12 cellular contexts compared by ENCODE assay signal in the genomic region with DNA sequence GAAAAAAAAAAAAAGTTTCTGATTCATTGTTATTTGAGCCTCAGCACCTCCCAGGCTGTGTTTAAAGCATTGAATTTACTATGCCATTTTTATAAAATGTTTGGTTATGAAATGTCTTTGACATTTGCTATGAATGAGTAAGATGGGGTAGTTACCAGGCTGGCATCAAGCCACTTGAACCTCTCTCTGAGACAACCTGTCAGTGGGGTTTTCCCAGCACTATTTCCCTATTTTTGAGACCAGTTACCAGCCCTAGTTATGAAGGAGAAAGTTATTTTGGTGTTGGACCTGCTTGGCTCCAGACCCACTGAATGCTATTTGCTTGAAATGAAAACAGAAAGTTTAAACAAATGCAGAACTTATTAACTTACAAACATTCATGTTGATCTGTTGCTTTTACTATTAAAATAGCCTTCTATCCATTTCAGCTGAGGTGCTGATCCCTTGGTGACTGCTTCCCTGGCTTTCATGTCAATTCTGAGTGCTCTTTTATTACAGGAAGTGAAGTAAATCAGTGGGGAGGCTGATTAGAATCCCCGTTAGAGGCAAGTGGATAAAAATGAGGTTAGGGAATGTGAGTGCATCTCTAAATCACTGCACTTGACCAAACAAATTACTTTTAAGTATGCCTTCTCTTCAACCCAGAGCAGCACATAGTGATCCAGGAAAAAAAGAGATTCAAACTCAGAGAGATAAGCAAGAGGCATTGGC. TPM values are rescaled to one million over a fixed set of nuclear protein-coding genes. Genes with fewer than 3 reads are reported as not detected.
A peak's percentile ranks its signal among the peaks of the same experiment; 100 is the strongest.
DNase-seq lines count a peak whose midpoint lies in the region; ATAC-seq and FAIRE-seq lines count a peak whose summit lies in the region.
"Had no signal": no experiment of that assay in that cellular context is flagged by ENCODE, and none has a peak within 500 bp of the region (broad histone marks: within the 10 kb centered on the region; RNA-seq: fewer than 3 reads in every experiment).

No MANE protein-coding gene starts in this region.

- H4K5ac ChIP-seq in mesendoderm (ENCODE audit: low read length): no peak overlapping the region

- FAIRE-seq in TTC549 (lab: Jason Lieb, UNC): peak; percentile 7
- FAIRE-seq: islet of Langerhans had no signal

- no peak overlapping the region for H2BK15ac ChIP-seq in mesendoderm (replicated peaks; ENCODE audit: low read depth)

- no peak overlapping the region for H2BK5ac ChIP-seq in mesendoderm (ENCODE audit: low read length)

- no peak overlapping the region for H3K27ac ChIP-seq in mesendoderm (ENCODE audit: low read depth, low read length)
- H3K27ac ChIP-seq: colonic mucosa had no signal

- H3K4me3 ChIP-seq in mesendoderm (ENCODE audit: low read length): no peak overlapping the region
- H3K4me3 ChIP-seq: colonic mucosa had no signal

- H3K36me3 ChIP-seq in mesendoderm (ENCODE audit: control insufficient read depth, insufficient read depth, low read length): no peaks in the 10 kb centered on the region
- H3K36me3 ChIP-seq: colonic mucosa had no signal

- no peak overlapping the region for H3K23ac ChIP-seq in mesendoderm (ENCODE audit: low read length)

- H3K4me2 ChIP-seq in mesendoderm (ENCODE audit: low read length): no peak overlapping the region

- no CpG with 5 or more reads among the region's 1 CpG for WGBS in mesendoderm (ENCODE audit: extremely low coverage, insufficient coverage, low lambda C conversion rate)

- DNase-seq in ELR (ENCODE audit: low read depth) (peak; percentile 52), mesendoderm (peak; percentile 25), DMS 273 treated with DMSO at 0.1 percent for 48 hours (lab: John Stamatoyannopoulos, UW) (no peak), NCI-H345 (lab: John Stamatoyannopoulos, UW) (no peak)
- no peak for DNase-seq in activated CD4-positive, alpha-beta T cell treated with anti-CD3 and anti-CD28 coated beads for 1 hour
- DNase-seq: activated T-cell treated with anti-CD3 and anti-CD28 coated beads, Interleukin-2, amount 50 U/mL, for 48 hours; colonic mucosa; DND-41 had no signal

- no peak overlapping the region for H2BK120ac ChIP-seq in mesendoderm (ENCODE audit: low read depth, low read length)

- H3K4me1 ChIP-seq in mesendoderm (ENCODE audit: control insufficient read depth, low read depth, low read length): no peaks in the 10 kb centered on the region
- H3K4me1 ChIP-seq: colonic mucosa had no signal

- no peak overlapping the region for H3K9ac ChIP-seq in mesendoderm (ENCODE audit: low read length)

- no peaks in the 10 kb centered on the region for H3K79me1 ChIP-seq in mesendoderm (ENCODE audit: low read length)

- H3K4ac ChIP-seq in mesendoderm (ENCODE audit: low read depth, low read length): no peak overlapping the region

- H3K18ac ChIP-seq in mesendoderm (ENCODE audit: low read length): no peak overlapping the region

- no peak overlapping the region for H4K8ac ChIP-seq in mesendoderm (ENCODE audit: low read depth, low read length)

- no peak overlapping the region for H2AK5ac ChIP-seq in mesendoderm (ENCODE audit: low read length)

- peak; percentile 73 for ATAC-seq in HG02759 (IDR thresholded peaks at IDR 0.05; ENCODE audit: unreplicated experiment)
- no peak for ATAC-seq in GM21526 (IDR thresholded peaks at IDR 0.05; ENCODE audit: low FRiP score, unreplicated experiment)

- H3K27me3 ChIP-seq in mesendoderm (ENCODE audit: insufficient read depth, low read length, poor library complexity): no peaks in the 10 kb centered on the region
- H3K27me3 ChIP-seq: colonic mucosa had no signal

- no peak overlapping the region for H3K56ac ChIP-seq in mesendoderm (ENCODE audit: low read length)

- H3K79me2 ChIP-seq in mesendoderm (ENCODE audit: control insufficient read depth, insufficient read depth, low read length): no peaks in the 10 kb centered on the region

RNA-seq across cellular contexts. Expression of gene LLPH, which starts 37.8 kb away (rescaled TPM):
- polyA plus RNA-seq in mesendoderm (2013, experiment 1 of 2): 48.6 TPM
- polyA plus RNA-seq in mesendoderm (2013, experiment 2 of 2): 49.0 TPM

Comparison
In these comparisons a context has a peak if more than half of its experiments do, and no peak if none do; other contexts are left out.
1. DNase-seq: peak in ELR (single experiment) and mesendoderm (single experiment); none in DMS 273 treated with DMSO at 0.1 percent for 48 hours (single experiment), NCI-H345 (single experiment) and activated CD4-positive, alpha-beta T cell treated with anti-CD3 and anti-CD28 coated beads for 1 hour (single experiment).